Comparison of ENCODE assay signal across 13 cellular contexts in the genomic region with DNA sequence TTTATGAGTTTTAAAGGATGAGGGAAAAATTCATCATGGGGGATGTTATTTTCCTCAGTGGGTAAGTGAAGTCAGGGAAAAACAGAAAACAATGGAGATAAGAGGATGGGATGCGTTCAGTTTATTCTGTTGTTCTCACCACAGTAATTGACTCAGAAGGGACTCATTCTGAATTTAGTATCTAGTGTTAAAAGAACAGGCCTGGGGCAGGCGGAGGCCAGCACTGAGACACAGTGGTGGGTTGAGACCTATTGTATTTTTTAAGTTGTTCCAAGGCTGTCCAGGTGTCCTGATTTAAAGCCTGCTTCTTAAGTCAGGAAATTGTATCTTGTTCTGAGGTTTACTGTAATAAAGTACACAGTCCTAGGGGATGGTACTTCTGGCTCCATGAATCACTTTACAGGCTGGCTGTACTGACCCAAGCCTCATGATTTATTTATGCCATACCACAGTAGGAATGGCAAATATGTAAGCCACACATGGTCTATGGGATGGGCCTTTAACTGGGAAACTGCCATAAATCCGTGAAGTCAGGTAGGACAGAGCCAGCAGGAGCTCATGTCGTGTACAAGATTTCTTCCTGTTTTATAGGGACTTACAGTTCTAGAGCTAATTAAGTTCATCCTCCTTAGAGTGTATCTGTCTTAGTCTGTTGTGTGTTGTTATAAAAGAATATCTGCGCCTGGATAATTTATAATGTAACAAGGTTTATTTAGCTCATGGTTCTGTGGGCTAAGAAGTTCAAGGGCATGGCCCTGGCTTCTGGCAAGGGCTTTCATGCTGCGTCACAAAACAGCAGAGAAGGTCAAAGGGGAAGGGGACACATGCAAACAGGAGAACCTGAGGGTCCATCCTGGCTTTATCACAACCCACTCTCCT.
DNase-seq lines count a peak whose midpoint lies in the region; ATAC-seq and TF ChIP-seq lines count a peak whose summit lies in the region.
"Had no signal": no experiment of that assay in that cellular context is flagged by ENCODE, and none has a peak within 500 bp of the region (broad histone marks: within the 10 kb centered on the region; RNA-seq: fewer than 3 reads in every experiment).

No MANE protein-coding gene starts in this region.

- no peak overlapping the region for H3K4me3 Mint-ChIP-seq in progenitor cell of endocrine pancreas (ENCODE audit: low read depth)
- H3K4me3 Mint-ChIP-seq: activated T-helper 1 cell treated with anti-CD3 and anti-CD28 coated beads, Interleukin-12 subunit alpha, Interleukin-12 subunit beta, Interleukin-2, Interleukin-4 antibody, amounts not matched to agents 30 ng/mL and 10 ng/mL and 1 ng/mL, durations not matched to agents 14 hours and 24 hours and 36 hours; natural killer cell treated with Interleukin-12 subunit alpha and Interleukin-12 subunit beta and Interleukin-15 and Interleukin-18, amount 100 ng/mL, for 72 hours had no signal

- H3K9me3 Mint-ChIP-seq in progenitor cell of endocrine pancreas (ENCODE audit: low read depth), result peaks cover 6% of the 10 kb centered on the region
- H3K9me3 Mint-ChIP-seq: activated T-helper 1 cell treated with anti-CD3 and anti-CD28 coated beads, Interleukin-12 subunit alpha, Interleukin-12 subunit beta, Interleukin-2, Interleukin-4 antibody, amounts not matched to agents 30 ng/mL and 10 ng/mL and 1 ng/mL, durations not matched to agents 14 hours and 24 hours and 36 hours; natural killer cell treated with Interleukin-12 subunit alpha and Interleukin-12 subunit beta and Interleukin-15 and Interleukin-18, amount 100 ng/mL, for 72 hours had no signal

- peak overlapping the region; percentile 76 for H3K27ac ChIP-seq in SJSA1
- peak overlapping the region; percentile 31 for H3K27ac ChIP-seq in foreskin keratinocyte

- H3K4me1 Mint-ChIP-seq in progenitor cell of endocrine pancreas (ENCODE audit: low read depth), result peaks cover 9% of the 10 kb centered on the region

- H3K36me3 Mint-ChIP-seq in progenitor cell of endocrine pancreas (ENCODE audit: insufficient read depth), result peaks cover 20% of the 10 kb centered on the region
- H3K36me3 Mint-ChIP-seq: natural killer cell treated with Interleukin-12 subunit alpha and Interleukin-12 subunit beta and Interleukin-15 and Interleukin-18, amount 100 ng/mL, for 72 hours had no signal

- peak overlapping the region; percentile 72 for H3K27ac Mint-ChIP-seq in progenitor cell of endocrine pancreas
- H3K27ac Mint-ChIP-seq: activated T-helper 1 cell treated with anti-CD3 and anti-CD28 coated beads, Interleukin-12 subunit alpha, Interleukin-12 subunit beta, Interleukin-2, Interleukin-4 antibody, amounts not matched to agents 30 ng/mL and 10 ng/mL and 1 ng/mL, durations not matched to agents 14 hours and 24 hours and 36 hours; natural killer cell treated with Interleukin-12 subunit alpha and Interleukin-12 subunit beta and Interleukin-15 and Interleukin-18, amount 100 ng/mL, for 72 hours had no signal

- no peak overlapping the region for H3K4me3 ChIP-seq in SJSA1

- H3K9me3 ChIP-seq in SJSA1 (replicated peaks), result no peaks in the 10 kb centered on the region

- H3K27me3 Mint-ChIP-seq in progenitor cell of endocrine pancreas, result no peaks in the 10 kb centered on the region
- H3K27me3 Mint-ChIP-seq: natural killer cell treated with Interleukin-12 subunit alpha and Interleukin-12 subunit beta and Interleukin-15 and Interleukin-18, amount 100 ng/mL, for 72 hours had no signal

- ATAC-seq in foreskin keratinocyte, result peak; percentile 96
- ATAC-seq in HG02840 (IDR thresholded peaks at IDR 0.05; ENCODE audit: low FRiP score, unreplicated experiment), result no peak
- no peak for ATAC-seq in HG02973 (IDR thresholded peaks at IDR 0.05; ENCODE audit: unreplicated experiment)
- ATAC-seq: natural killer cell treated with Interleukin-12 subunit alpha and Interleukin-12 subunit beta and Interleukin-15 and Interleukin-18, amount 100 ng/mL, for 72 hours had no signal

- no peaks in the 10 kb centered on the region for H3K27me3 ChIP-seq in SJSA1 (replicated peaks)
- H3K27me3 ChIP-seq in foreskin keratinocyte, result no peaks in the 10 kb centered on the region

- H3K36me3 ChIP-seq in SJSA1, result no peaks in the 10 kb centered on the region

- H3K4me1 ChIP-seq in SJSA1 (replicated peaks), result peaks cover 50% of the 10 kb centered on the region
- peaks cover 5% of the 10 kb centered on the region for H3K4me1 ChIP-seq in foreskin keratinocyte

- DNase-seq in GM03348 (ENCODE audit: low spot score) (peak; percentile 82), SJSA1 (ENCODE audit: low read depth in 1 of 2, low spot score in 2 of 2) (peak; percentile 65 to 75), foreskin keratinocyte (peak; percentile 86 to 94), progenitor cell of endocrine pancreas (ENCODE audit: low spot score, unreplicated experiment) (no peak), occipital lobe (lab: John Stamatoyannopoulos, UW) (no peak), NCI-H2107 treated with DMSO at 0.1 percent for 48 hours (lab: John Stamatoyannopoulos, UW; ENCODE audit: unreplicated experiment) (no peak)
- DNase-seq: GDM1, NCI-H1694, T-helper 2 cell had no signal

- TF ChIP-seq CTCF in foreskin keratinocyte (conservative IDR thresholded peaks at IDR 0.05), result no peak
- no peak for TF ChIP-seq CTCF in progenitor cell of endocrine pancreas (IDR thresholded peaks at IDR 0.05; ENCODE audit: unreplicated experiment)

Comparison
In these comparisons a context has a peak if more than half of its experiments do, and no peak if none do; other contexts are left out.
1. DNase-seq: peak in GM03348 (single experiment), SJSA1 (2 of 2) and foreskin keratinocyte (2 of 2); none in progenitor cell of endocrine pancreas (single experiment), occipital lobe (single experiment) and NCI-H2107 treated with DMSO at 0.1 percent for 48 hours (single experiment).